ENCODE assay signal across 22 cellular contexts in the genomic region with DNA sequence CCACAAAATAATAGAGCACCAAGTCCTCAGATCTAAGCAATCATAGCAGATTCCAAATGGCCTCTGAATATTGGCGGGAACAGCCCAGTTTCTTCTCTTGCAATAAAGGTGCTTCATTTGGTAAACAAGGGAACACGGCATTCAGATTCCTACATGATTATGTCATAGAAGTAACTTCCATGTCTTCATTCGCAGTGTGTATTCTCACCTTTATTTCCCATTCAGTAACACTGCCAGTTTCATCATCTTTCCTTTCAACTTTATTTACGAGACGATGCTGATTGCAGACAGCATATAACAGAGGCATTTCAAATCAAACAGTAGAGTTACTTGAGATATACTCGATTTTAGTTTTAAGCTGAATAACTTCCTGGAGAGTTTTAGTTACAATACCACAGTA. TPM values are rescaled to one million over a fixed set of nuclear protein-coding genes. Genes with fewer than 3 reads are reported as not detected.
DNase-seq lines count a peak whose midpoint lies in the region; ATAC-seq, FAIRE-seq and TF ChIP-seq lines count a peak whose summit lies in the region.
"Had no signal": no experiment of that assay in that cellular context is flagged by ENCODE, and none has a peak within 500 bp of the region (broad histone marks: within the 10 kb centered on the region; RNA-seq: fewer than 3 reads in every experiment).

No MANE protein-coding gene starts in this region.

- peak; percentile 82 for ATAC-seq in Panc1
- ATAC-seq in activated T-cell treated with anti-CD3 and anti-CD28 coated beads, Interleukin-2, amount 50 U/mL, for 72 hours (replicated peaks in 1 of 2), result no peak
- no peak for ATAC-seq in HG03135 (IDR thresholded peaks at IDR 0.05; ENCODE audit: unreplicated experiment)
- no peak for ATAC-seq in activated CD8-positive, alpha-beta T cell treated with anti-CD3 and anti-CD28 coated beads, Interleukin-2, amount 10 ng/mL, durations not matched to agents 7 days and 5 days
- ATAC-seq: lower lobe of right lung had no signal

- H3K27me3 ChIP-seq in Panc1 (ENCODE audit: control insufficient read depth, insufficient read depth, low read length) (no peaks in the 10 kb centered on the region), iPS-18a (ENCODE audit: control insufficient read depth, insufficient read depth, low read length) (no peaks in the 10 kb centered on the region)
- H3K27me3 ChIP-seq: testis had no signal

- peaks cover 14% of the 10 kb centered on the region for H3K4me1 ChIP-seq in Panc1 (ENCODE audit: control insufficient read depth, insufficient read depth, low read length)
- peaks cover 19% of the 10 kb centered on the region for H3K4me1 ChIP-seq in iPS-18a (ENCODE audit: control insufficient read depth, low read depth, low read length)
- H3K4me1 ChIP-seq: lower lobe of right lung, parathyroid adenoma, testis had no signal

- in situ Hi-C loops in Panc1 (cut with HindIII; ENCODE audit: low pct_unique_long_range_greater_than_20kb, low sequenced_read_pairs), result loop anchor here (5.0 kb wide), 1 partner anchor 52 kb away; no protein-coding TSS in a partner anchor

- H3K9ac ChIP-seq in iPS-18a (ENCODE audit: low read length), result peak overlapping the region; percentile 45
- H3K9ac ChIP-seq: parathyroid adenoma had no signal

- FAIRE-seq in D721Med (lab: Jason Lieb, UNC), result peak; percentile 60

- H3K9me3 ChIP-seq in Panc1 (ENCODE audit: control insufficient read depth, insufficient read depth, low read depth, low read length) (no peaks in the 10 kb centered on the region), iPS-18a (ENCODE audit: control insufficient read depth, low read depth, low read length) (no peaks in the 10 kb centered on the region)
- H3K9me3 ChIP-seq: lower lobe of right lung, testis had no signal

- no peaks in the 10 kb centered on the region for H3K36me3 ChIP-seq in Panc1 (ENCODE audit: control insufficient read depth, insufficient read depth, low read length)
- no peaks in the 10 kb centered on the region for H3K36me3 ChIP-seq in iPS-18a (ENCODE audit: control insufficient read depth, low read depth, low read length)
- H3K36me3 ChIP-seq: lower lobe of right lung had no signal

- POLR2A ChIA-PET in HEK293T (lab: Yijun Ruan, JAX), result no interaction called here
- POLR2A ChIA-PET in Panc1 (lab: Charles Lee), result no interaction called here
- POLR2A ChIA-PET in activated CD8-positive, alpha-beta T cell treated with anti-CD3 and anti-CD28 coated beads, Interleukin-2, amount 10 ng/mL, durations not matched to agents 7 days and 5 days (lab: Charles Lee), result no interaction called here

- peak overlapping the region; percentile 44 for H3K27ac ChIP-seq in Panc1 (ENCODE audit: low read length)
- no peak overlapping the region for H3K27ac ChIP-seq in iPS-18a (ENCODE audit: low read length)
- H3K27ac ChIP-seq: lower lobe of right lung, parathyroid adenoma, testis, VCaP had no signal

- no peaks in the 10 kb centered on the region for H3K36me3 Mint-ChIP-seq in activated T-cell treated with anti-CD3 and anti-CD28 coated beads, Interleukin-2, amount 50 U/mL, for 72 hours (ENCODE audit: insufficient read depth in 2 of 2)
- H3K36me3 Mint-ChIP-seq in activated CD8-positive, alpha-beta T cell treated with anti-CD3 and anti-CD28 coated beads, Interleukin-2, amount 10 ng/mL, durations not matched to agents 7 days and 5 days (ENCODE audit: low read depth), result no peaks in the 10 kb centered on the region
- H3K36me3 Mint-ChIP-seq: activated naive CD4-positive, alpha-beta T cell treated with anti-CD3 and anti-CD28 coated beads, Interleukin-2, amount 50 U/mL, for 24 hours; naive B cell had no signal

- no TSS peak for BruUV-seq in Panc1 (replicated peaks; lab: Mats Ljungman, UMichigan)

- H3K27ac Mint-ChIP-seq in activated T-cell treated with anti-CD3 and anti-CD28 coated beads, Interleukin-2, amount 50 U/mL, for 72 hours, result no peak overlapping the region
- no peak overlapping the region for H3K27ac Mint-ChIP-seq in activated CD8-positive, alpha-beta T cell treated with anti-CD3 and anti-CD28 coated beads, Interleukin-2, amount 10 ng/mL, durations not matched to agents 7 days and 5 days
- H3K27ac Mint-ChIP-seq: activated naive CD4-positive, alpha-beta T cell treated with anti-CD3 and anti-CD28 coated beads, Interleukin-2, amount 50 U/mL, for 24 hours; activated T-cell treated with anti-CD3 and anti-CD28 coated beads, Interleukin-2, amount 50 U/mL, for 24 hours; T-helper 1 cell treated with Interleukin-12 subunit alpha and Interleukin-12 subunit beta and Interleukin-4 antibody, amounts not matched to agents 30 μg/mL and 1 μg/mL, for 36 hours had no signal

- no peaks in the 10 kb centered on the region for H3K4me1 Mint-ChIP-seq in activated T-cell treated with anti-CD3 and anti-CD28 coated beads, Interleukin-2, amount 50 U/mL, for 72 hours (ENCODE audit: low read depth)
- H3K4me1 Mint-ChIP-seq in activated CD8-positive, alpha-beta T cell treated with anti-CD3 and anti-CD28 coated beads, Interleukin-2, amount 10 ng/mL, durations not matched to agents 7 days and 5 days (ENCODE audit: low read depth), result no peaks in the 10 kb centered on the region
- H3K4me1 Mint-ChIP-seq: activated naive CD4-positive, alpha-beta T cell treated with anti-CD3 and anti-CD28 coated beads, Interleukin-2, amount 50 U/mL, for 24 hours; naive B cell had no signal

- intact Hi-C loops in Panc1 (cut with micrococcal nuclease; ENCODE audit: unreplicated experiment), result no loop called here

- H3K27me3 Mint-ChIP-seq in activated T-cell treated with anti-CD3 and anti-CD28 coated beads, Interleukin-2, amount 50 U/mL, for 72 hours (ENCODE audit: low read depth), result peaks cover 12% of the 10 kb centered on the region
- H3K27me3 Mint-ChIP-seq in activated CD8-positive, alpha-beta T cell treated with anti-CD3 and anti-CD28 coated beads, Interleukin-2, amount 10 ng/mL, durations not matched to agents 7 days and 5 days (ENCODE audit: low read depth), result peaks cover 18% of the 10 kb centered on the region

- CTCF ChIA-PET in HEK293T (lab: Yijun Ruan, JAX) (interaction anchor here (0.7 kb wide), 1 partner anchor 614 kb away, joined by 3 read pairs; no protein-coding TSS in a partner anchor), Panc1 (lab: Charles Lee) (no interaction called here)
- CTCF ChIA-PET in activated CD8-positive, alpha-beta T cell treated with anti-CD3 and anti-CD28 coated beads, Interleukin-2, amount 10 ng/mL, durations not matched to agents 7 days and 5 days (lab: Charles Lee), result no interaction called here

- DNase-seq in D721Med (ENCODE audit: insufficient read length, low spot score), result no peak
- no peak for DNase-seq in HEK293T (ENCODE audit: extremely low spot score)
- DNase-seq in Panc1 (ENCODE audit: low read depth, low spot score), result peak; percentile 88
- no peak for DNase-seq in activated T-cell treated with anti-CD3 and anti-CD28 coated beads, Interleukin-2, amount 50 U/mL, for 72 hours
- DNase-seq in NCI-H1436 treated with DMSO at 0.1 percent for 48 hours (lab: John Stamatoyannopoulos, UW), result no peak
- no peak for DNase-seq in activated CD8-positive, alpha-beta T cell treated with anti-CD3 and anti-CD28 coated beads, Interleukin-2, amount 10 ng/mL, durations not matched to agents 7 days and 5 days
- DNase-seq: activated CD4-positive, alpha-beta T cell treated with anti-CD3 and anti-CD28 coated beads, Interleukin-2, amount 50 U/mL, for 48 hours; activated T-cell treated with anti-CD3 and anti-CD28 coated beads, Interleukin-2, amount 50 U/mL, for 24 hours; lower lobe of right lung; naive B cell; NCI-H2107; SHP77; testis had no signal

- no peak overlapping the region for H3K4me3 ChIP-seq in Panc1 (ENCODE audit: low read depth in 2 of 2, low read length in 2 of 2)
- no peak overlapping the region for H3K4me3 ChIP-seq in iPS-18a (ENCODE audit: low read length)
- H3K4me3 ChIP-seq: lower lobe of right lung, smooth muscle cell, testis had no signal

- no peak for TF ChIP-seq CTCF in D721Med (IDR thresholded peaks at IDR 0.05; ENCODE audit: insufficient read depth, missing control alignments)
- no peak for TF ChIP-seq CTCF in Panc1 (IDR thresholded peaks at IDR 0.05)

- H3K9me3 Mint-ChIP-seq in activated T-cell treated with anti-CD3 and anti-CD28 coated beads, Interleukin-2, amount 50 U/mL, for 72 hours, result no peaks in the 10 kb centered on the region
- no peaks in the 10 kb centered on the region for H3K9me3 Mint-ChIP-seq in activated CD8-positive, alpha-beta T cell treated with anti-CD3 and anti-CD28 coated beads, Interleukin-2, amount 10 ng/mL, durations not matched to agents 7 days and 5 days (ENCODE audit: insufficient read depth)
- H3K9me3 Mint-ChIP-seq: activated naive CD4-positive, alpha-beta T cell treated with anti-CD3 and anti-CD28 coated beads, Interleukin-2, amount 50 U/mL, for 24 hours; activated T-cell treated with anti-CD3 and anti-CD28 coated beads, Interleukin-2, amount 50 U/mL, for 24 hours; naive B cell; T-helper 1 cell treated with Interleukin-12 subunit alpha and Interleukin-12 subunit beta and Interleukin-4 antibody, amounts not matched to agents 30 μg/mL and 1 μg/mL, for 36 hours had no signal

- H3K4me3 Mint-ChIP-seq in activated T-cell treated with anti-CD3 and anti-CD28 coated beads, Interleukin-2, amount 50 U/mL, for 72 hours, result no peak overlapping the region
- no peak overlapping the region for H3K4me3 Mint-ChIP-seq in activated CD8-positive, alpha-beta T cell treated with anti-CD3 and anti-CD28 coated beads, Interleukin-2, amount 10 ng/mL, durations not matched to agents 7 days and 5 days
- H3K4me3 Mint-ChIP-seq: activated naive CD4-positive, alpha-beta T cell treated with anti-CD3 and anti-CD28 coated beads, Interleukin-2, amount 50 U/mL, for 24 hours; activated T-cell treated with anti-CD3 and anti-CD28 coated beads, Interleukin-2, amount 50 U/mL, for 24 hours; naive B cell; T-helper 1 cell treated with Interleukin-12 subunit alpha and Interleukin-12 subunit beta and Interleukin-4 antibody, amounts not matched to agents 30 μg/mL and 1 μg/mL, for 36 hours had no signal

TF ChIP-seq in HEK293T, 16 proteins besides CTCF, POLR2A, EP300 and RAD21 (continues in another document):
- no peak for TF ChIP-seq SUZ12 (IDR thresholded peaks at IDR 0.05)

RNA-seq across cellular contexts. Expression of a gene that starts 13.2 kb away (rescaled TPM):
- not detected for total RNA-seq in Panc1 (2021; ENCODE audit: unreplicated experiment)
- polyA plus RNA-seq in Panc1 (2012; ENCODE audit: insufficient read length), result not detected
- total RNA-seq in activated T-cell treated with anti-CD3 and anti-CD28 coated beads, Interleukin-2, amount 50 U/mL, for 72 hours, result not detected
- total RNA-seq in activated CD8-positive, alpha-beta T cell treated with anti-CD3 and anti-CD28 coated beads, Interleukin-2, amount 10 ng/mL, durations not matched to agents 7 days and 5 days, result not detected
- total RNA-seq: IMR-90, lower lobe of right lung, smooth muscle cell had no signal
- polyA plus RNA-seq: esophagus, IMR-90, smooth muscle cell had no signal

RNA-seq across cellular contexts. Expression of a gene that starts 36.0 kb away (rescaled TPM):
- not detected for total RNA-seq in Panc1 (2021; ENCODE audit: unreplicated experiment)
- polyA plus RNA-seq in Panc1 (2012; ENCODE audit: insufficient read length), result not detected
- not detected for total RNA-seq in activated T-cell treated with anti-CD3 and anti-CD28 coated beads, Interleukin-2, amount 50 U/mL, for 72 hours
- total RNA-seq in activated CD8-positive, alpha-beta T cell treated with anti-CD3 and anti-CD28 coated beads, Interleukin-2, amount 10 ng/mL, durations not matched to agents 7 days and 5 days, result not detected
- polyA plus RNA-seq: smooth muscle cell had no signal

RNA-seq across cellular contexts. Expression of a gene that starts 58.6 kb away (rescaled TPM):
- 52.9 TPM for total RNA-seq in Panc1 (2021; ENCODE audit: unreplicated experiment)
- polyA plus RNA-seq in Panc1 (2012; ENCODE audit: insufficient read length), result 62.6 TPM
- 10 to 100 TPM; 40.0 to 46.6 TPM for total RNA-seq in activated T-cell treated with anti-CD3 and anti-CD28 coated beads, Interleukin-2, amount 50 U/mL, for 72 hours
- total RNA-seq in activated CD8-positive, alpha-beta T cell treated with anti-CD3 and anti-CD28 coated beads, Interleukin-2, amount 10 ng/mL, durations not matched to agents 7 days and 5 days, result 10 to 100 TPM; 33.3 to 34.9 TPM
